In the genomic region with DNA sequence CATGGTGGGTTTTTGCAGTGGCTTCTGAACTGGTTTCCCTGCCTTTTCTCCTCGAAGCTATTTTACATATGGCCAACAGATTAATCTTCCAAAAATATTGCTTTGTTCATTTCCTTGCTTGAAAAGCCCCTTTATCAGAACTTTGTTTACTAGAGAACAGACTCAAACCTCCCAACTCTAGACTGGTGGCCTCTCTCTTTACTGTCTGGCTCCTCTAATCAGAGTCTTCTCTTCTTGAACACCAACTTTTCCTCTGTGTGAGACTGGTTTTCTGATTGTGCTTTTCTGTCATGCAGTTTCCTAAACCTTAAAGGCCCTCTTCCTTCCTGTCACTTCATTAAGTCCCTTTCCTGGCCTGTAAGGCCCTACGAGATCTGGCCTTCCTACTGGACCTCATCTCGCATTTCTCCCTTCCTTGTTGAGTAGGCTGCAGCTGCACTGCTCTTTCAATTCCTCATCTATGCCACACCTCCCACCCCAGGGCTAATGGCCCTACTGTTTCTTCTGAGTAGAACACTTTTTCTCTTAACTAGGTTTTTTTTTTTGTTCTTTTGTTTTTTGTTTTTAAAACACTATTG, we compare ENCODE assay signal across 10 cellular contexts. TPM values are rescaled to one million over a fixed set of nuclear protein-coding genes. Genes with fewer than 3 reads are reported as not detected.
DNase-seq lines count a peak whose midpoint lies in the region; ATAC-seq and TF ChIP-seq lines count a peak whose summit lies in the region.
"Had no signal": no experiment of that assay in that cellular context is flagged by ENCODE, and none has a peak within 500 bp of the region (broad histone marks: within the 10 kb centered on the region; RNA-seq: fewer than 3 reads in every experiment).

No MANE protein-coding gene starts in this region.

- H3K9me2 ChIP-seq in MM.1S (replicated peaks; ENCODE audit: insufficient read depth, low read length) = no peaks in the 10 kb centered on the region

- no peak for TF ChIP-seq CTCF in MM.1S (IDR thresholded peaks at IDR 0.05; ENCODE audit: low read length)
- no peak for TF ChIP-seq CTCF in vagina (IDR thresholded peaks at IDR 0.05)
- TF ChIP-seq CTCF in A673 (conservative IDR thresholded peaks at IDR 0.05; ENCODE audit: low read depth, low read length) = no peak

- H3K4me2 ChIP-seq in MM.1S (ENCODE audit: low read depth, low read length) = peak overlapping the region; percentile 36

- peak overlapping the region; percentile 44 for H2AFZ ChIP-seq in MM.1S (ENCODE audit: low read length)

- H3K36me3 Mint-ChIP-seq in naive B cell = no peaks in the 10 kb centered on the region
- no peaks in the 10 kb centered on the region for H3K36me3 Mint-ChIP-seq in activated T-cell treated with anti-CD3 and anti-CD28 coated beads, Interleukin-2, amount 50 U/mL, for 4 hours (ENCODE audit: insufficient read depth)
- H3K36me3 Mint-ChIP-seq in activated naive CD4-positive, alpha-beta T cell treated with anti-CD3 and anti-CD28 coated beads for 36 hours (ENCODE audit: low read depth) = no peaks in the 10 kb centered on the region

- no peaks in the 10 kb centered on the region for H3K27me3 ChIP-seq in MM.1S (replicated peaks; ENCODE audit: insufficient read depth, low read length)
- H3K27me3 ChIP-seq in vagina = no peaks in the 10 kb centered on the region
- no peaks in the 10 kb centered on the region for H3K27me3 ChIP-seq in A673 (replicated peaks; ENCODE audit: insufficient read depth, low read depth, low read length, poor library complexity)

- no peak overlapping the region for H3K4me3 ChIP-seq in MM.1S (ENCODE audit: low read length)
- no peak overlapping the region for H3K4me3 ChIP-seq in vagina
- H3K4me3 ChIP-seq in A673 (ENCODE audit: low read depth, low read length, poor library complexity, severe bottlenecking) = no peak overlapping the region
- H3K4me3 ChIP-seq: coronary artery had no signal

- peaks cover 16% of the 10 kb centered on the region for H3K4me1 ChIP-seq in MM.1S (ENCODE audit: low read length)
- H3K4me1 ChIP-seq in vagina = no peaks in the 10 kb centered on the region
- H3K4me1 ChIP-seq in A673 (ENCODE audit: insufficient read depth, low read length, poor library complexity, severe bottlenecking) = peaks cover 4% of the 10 kb centered on the region

- DNase-seq in MM.1S (peak; percentile 54), naive B cell (peak; percentile 47), vagina (ENCODE audit: extremely low spot score in 2 of 2) (no peak), A673 (ENCODE audit: low spot score) (no peak)
- no peak for DNase-seq in activated T-cell treated with anti-CD3 and anti-CD28 coated beads, Interleukin-2, amount 50 U/mL, for 4 hours
- DNase-seq in activated naive CD4-positive, alpha-beta T cell treated with anti-CD3 and anti-CD28 coated beads for 36 hours = no peak
- DNase-seq: NCI-H446 had no signal

- no peaks in the 10 kb centered on the region for H4K20me1 ChIP-seq in MM.1S (ENCODE audit: insufficient read depth, low read length)

- peak overlapping the region; percentile 25; the same call in 1 of the 2 replicates for H3K9ac ChIP-seq in MM.1S (ENCODE audit: low read length)

- no peaks in the 10 kb centered on the region for H3K27me3 Mint-ChIP-seq in naive B cell
- no peaks in the 10 kb centered on the region for H3K27me3 Mint-ChIP-seq in activated T-cell treated with anti-CD3 and anti-CD28 coated beads, Interleukin-2, amount 50 U/mL, for 4 hours (ENCODE audit: low read depth)
- no peaks in the 10 kb centered on the region for H3K27me3 Mint-ChIP-seq in activated naive CD4-positive, alpha-beta T cell treated with anti-CD3 and anti-CD28 coated beads for 36 hours (ENCODE audit: low read depth)

- no peaks in the 10 kb centered on the region for H3K9me3 ChIP-seq in MM.1S (replicated peaks; ENCODE audit: insufficient read depth, low read length)
- H3K9me3 ChIP-seq in vagina = no peaks in the 10 kb centered on the region
- H3K9me3 ChIP-seq in A673 (ENCODE audit: low read depth, low read length, poor library complexity, severe bottlenecking) = no peaks in the 10 kb centered on the region

- no peak overlapping the region for H3K27ac Mint-ChIP-seq in naive B cell
- H3K27ac Mint-ChIP-seq in activated naive CD4-positive, alpha-beta T cell treated with anti-CD3 and anti-CD28 coated beads for 36 hours = no peak overlapping the region

- no peak for TF ChIP-seq POLR2A in vagina (IDR thresholded peaks at IDR 0.05)

- H3K36me3 ChIP-seq in MM.1S (replicated peaks; ENCODE audit: insufficient read depth, low read length) (no peaks in the 10 kb centered on the region), vagina (no peaks in the 10 kb centered on the region), A673 (ENCODE audit: insufficient read depth, low read length, poor library complexity, severe bottlenecking) (no peaks in the 10 kb centered on the region)

- intact Hi-C loops in vagina (cut with DNase I) (no loop called here), A673 (cut with micrococcal nuclease; ENCODE audit: unreplicated experiment) (no loop called here)
- intact Hi-C loops in activated naive CD4-positive, alpha-beta T cell treated with anti-CD3 and anti-CD28 coated beads for 36 hours (cut with micrococcal nuclease) = no loop called here

- peaks cover 8% of the 10 kb centered on the region; the same call in 1 of the 2 replicates for H3F3A ChIP-seq in MM.1S (ENCODE audit: insufficient read depth, low read length)

- ATAC-seq in GM19023 (IDR thresholded peaks at IDR 0.05; ENCODE audit: unreplicated experiment) (peak; percentile 93), HG02610 (IDR thresholded peaks at IDR 0.05; ENCODE audit: unreplicated experiment) (peak; percentile 93), naive B cell (ENCODE audit: low read depth in 2 of 2) (peak; percentile 99 to 100)
- no peak for ATAC-seq in activated T-cell treated with anti-CD3 and anti-CD28 coated beads, Interleukin-2, amount 50 U/mL, for 4 hours

- CTCF ChIA-PET in A673 (lab: Charles Lee) = interaction anchor here (1.2 kb wide), 1 partner anchor 15 kb away, joined by 6 read pairs; a partner anchor contains a TSS
- CTCF ChIA-PET in activated naive CD4-positive, alpha-beta T cell treated with anti-CD3 and anti-CD28 coated beads for 36 hours (lab: Charles Lee) = interaction anchor here (1.2 kb wide), 1 partner anchor 167 kb away, joined by 3 read pairs; no protein-coding TSS in a partner anchor

- H3K4me1 Mint-ChIP-seq in naive B cell = peaks cover 0 to 6% (median 4%) of the 10 kb centered on the region in 3 donors
- no peaks in the 10 kb centered on the region for H3K4me1 Mint-ChIP-seq in activated T-cell treated with anti-CD3 and anti-CD28 coated beads, Interleukin-2, amount 50 U/mL, for 4 hours (ENCODE audit: low read depth)
- H3K4me1 Mint-ChIP-seq in activated naive CD4-positive, alpha-beta T cell treated with anti-CD3 and anti-CD28 coated beads for 36 hours (ENCODE audit: low read depth) = peaks cover 6% of the 10 kb centered on the region

- no peak overlapping the region for H3K4me3 Mint-ChIP-seq in naive B cell
- H3K4me3 Mint-ChIP-seq in activated T-cell treated with anti-CD3 and anti-CD28 coated beads, Interleukin-2, amount 50 U/mL, for 4 hours = no peak overlapping the region
- H3K4me3 Mint-ChIP-seq in activated naive CD4-positive, alpha-beta T cell treated with anti-CD3 and anti-CD28 coated beads for 36 hours = no peak overlapping the region

- no peaks in the 10 kb centered on the region for H3K79me2 ChIP-seq in MM.1S (ENCODE audit: low read length)

- no TSS peak for BruUV-seq in A673 (replicated peaks; lab: Mats Ljungman, UMichigan)

- POLR2A ChIA-PET in A673 (lab: Charles Lee; ENCODE audit: low non-redundant PET) = no interaction called here

- peak overlapping the region; percentile 73; the same call in 1 of the 2 replicates for H3K27ac ChIP-seq in MM.1S (ENCODE audit: low read length)
- H3K27ac ChIP-seq in vagina = no peak overlapping the region
- H3K27ac ChIP-seq in A673 (ENCODE audit: low read depth, low read length, poor library complexity, severe bottlenecking) = no peak overlapping the region
- H3K27ac ChIP-seq: coronary artery had no signal

- no peaks in the 10 kb centered on the region for H3K9me3 Mint-ChIP-seq in naive B cell
- H3K9me3 Mint-ChIP-seq in activated T-cell treated with anti-CD3 and anti-CD28 coated beads, Interleukin-2, amount 50 U/mL, for 4 hours = no peaks in the 10 kb centered on the region
- no peaks in the 10 kb centered on the region for H3K9me3 Mint-ChIP-seq in activated naive CD4-positive, alpha-beta T cell treated with anti-CD3 and anti-CD28 coated beads for 36 hours

RNA-seq across cellular contexts. Expression of a gene that starts 5.7 kb away (rescaled TPM):
- under 1 TPM in 5 of 6 donors, not detected in 1; 0.23 to 0.74 (median 0.52) TPM for polyA plus RNA-seq in naive B cell (ENCODE audit: low read depth in 6 of 6)
- total RNA-seq in vagina (not detected), A673 (2021) (0.81 and 1.5 TPM in 2 replicates)
- total RNA-seq in activated T-cell treated with anti-CD3 and anti-CD28 coated beads, Interleukin-2, amount 50 U/mL, for 4 hours = 1 to 10 TPM in 2 of 3 donors, under 1 TPM in 1; 0.57 to 1.4 (median 1.1) TPM
- total RNA-seq in activated naive CD4-positive, alpha-beta T cell treated with anti-CD3 and anti-CD28 coated beads for 36 hours = under 1 TPM; 0.83 to 0.84 TPM

RNA-seq across cellular contexts. Expression of a gene that starts 5.8 kb away (rescaled TPM):
- 100 to 1,000 TPM; 112 to 213 (median 140) TPM for polyA plus RNA-seq in naive B cell (ENCODE audit: low read depth in 6 of 6)
- total RNA-seq in vagina (17.4 TPM), A673 (2021) (98.1 and 109 TPM in 2 replicates)
- total RNA-seq in activated T-cell treated with anti-CD3 and anti-CD28 coated beads, Interleukin-2, amount 50 U/mL, for 4 hours = 100 to 1,000 TPM in 2 of 3 donors, 10 to 100 TPM in 1; 97.5 to 111 (median 106) TPM
- total RNA-seq in activated naive CD4-positive, alpha-beta T cell treated with anti-CD3 and anti-CD28 coated beads for 36 hours = 10 to 100 TPM; 34.1 to 37.4 TPM

RNA-seq across cellular contexts. Expression of a gene that starts 15.2 kb away (rescaled TPM):
- 10 to 100 TPM; 13.2 to 29.3 (median 17.3) TPM for polyA plus RNA-seq in naive B cell (ENCODE audit: low read depth in 6 of 6)
- total RNA-seq in vagina (29.5 TPM), A673 (2021) (18.9 and 20.9 TPM in 2 replicates)
- 10 to 100 TPM; 17.9 to 18.4 (median 18.2) TPM for total RNA-seq in activated T-cell treated with anti-CD3 and anti-CD28 coated beads, Interleukin-2, amount 50 U/mL, for 4 hours
- 10 to 100 TPM; 16.1 to 17.7 TPM for total RNA-seq in activated naive CD4-positive, alpha-beta T cell treated with anti-CD3 and anti-CD28 coated beads for 36 hours

RNA-seq across cellular contexts. Expression of a gene that starts 39.5 kb away (rescaled TPM):
- 10 to 100 TPM; 36.3 to 51.3 (median 42.8) TPM for polyA plus RNA-seq in naive B cell (ENCODE audit: low read depth in 6 of 6)
- total RNA-seq in vagina = 31.7 TPM
- 9.2 and 9.4 TPM in 2 replicates for total RNA-seq in A673 (2021)
- 10 to 100 TPM in 2 of 3 donors, 1 to 10 TPM in 1; 7.1 to 14.4 (median 12.7) TPM for total RNA-seq in activated T-cell treated with anti-CD3 and anti-CD28 coated beads, Interleukin-2, amount 50 U/mL, for 4 hours
- total RNA-seq in activated naive CD4-positive, alpha-beta T cell treated with anti-CD3 and anti-CD28 coated beads for 36 hours = 1 to 10 TPM; 8.9 to 9.5 TPM

RNA-seq across cellular contexts. Expression of a gene that starts 47.3 kb away (rescaled TPM):
- 10 to 100 TPM in 1 of 6 donors, 1 to 10 TPM in 5; 3.8 to 13.8 (median 5.8) TPM for polyA plus RNA-seq in naive B cell (ENCODE audit: low read depth in 6 of 6)
- 27.0 TPM for total RNA-seq in vagina
- total RNA-seq in A673 (2021) = 19.2 and 19.8 TPM in 2 replicates
- total RNA-seq in activated T-cell treated with anti-CD3 and anti-CD28 coated beads, Interleukin-2, amount 50 U/mL, for 4 hours = 10 to 100 TPM; 51.4 to 65.9 (median 63.5) TPM
- total RNA-seq in activated naive CD4-positive, alpha-beta T cell treated with anti-CD3 and anti-CD28 coated beads for 36 hours = 10 to 100 TPM; 11.9 to 12.6 TPM

Comparison
In these comparisons a context has a peak if more than half of its experiments do, and no peak if none do; other contexts are left out.
1. ATAC-seq: peak in GM19023 (single experiment), HG02610 (single experiment) and naive B cell (2 of 2); none in activated T-cell treated with anti-CD3 and anti-CD28 coated beads, Interleukin-2, amount 50 U/mL, for 4 hours (0 of 2).
2. DNase-seq: peak in MM.1S (single experiment) and naive B cell (single experiment); none in vagina (0 of 2), A673 (single experiment), activated T-cell treated with anti-CD3 and anti-CD28 coated beads, Interleukin-2, amount 50 U/mL, for 4 hours (single experiment) and activated naive CD4-positive, alpha-beta T cell treated with anti-CD3 and anti-CD28 coated beads for 36 hours (single experiment).